29 cellular contexts compared by ENCODE assay signal in genomic region chr17:61275395-61275794, GRCh38.
"Had no signal": no experiment of that assay in that cellular context is flagged by ENCODE, and none has a peak within 500 bp of the region (broad histone marks: within the 10 kb centered on the region; RNA-seq: fewer than 3 reads in every experiment).

No MANE protein-coding gene starts in this region.

- H3K4me2 ChIP-seq: neural progenitor cell had no signal

- H3K9me3 Mint-ChIP-seq: naive thymus-derived CD8-positive, alpha-beta T cell; natural killer cell treated with Interleukin-12 subunit alpha and Interleukin-12 subunit beta and Interleukin-15 and Interleukin-18, amount 100 ng/mL, for 72 hours; nephron progenitor cell; neural progenitor cell; stimulated activated effector memory CD8-positive, alpha-beta T cell treated with anti-CD3 and anti-CD28 coated beads, Interleukin-12 subunit alpha, Interleukin-12 subunit beta, amount 100 ng/mL, for 72 hours; stimulated activated naive B cell treated with anti-CD40 and anti-IgM and Interleukin-4, amounts not matched to agents 10 μg/mL and 1 μg/mL and 100 μg/mL, for 72 hours; stimulated activated naive CD8-positive, alpha-beta T cell treated with anti-CD3 and anti-CD28 coated beads, Interleukin-15, Interleukin-2, amounts not matched to agents 100 ng/mL and 50 ng/mL, for 24 hours had no signal

- H3K4me3 Mint-ChIP-seq: naive thymus-derived CD8-positive, alpha-beta T cell; natural killer cell treated with Interleukin-12 subunit alpha and Interleukin-12 subunit beta and Interleukin-15 and Interleukin-18, amount 100 ng/mL, for 72 hours; nephron progenitor cell; neural progenitor cell; stimulated activated effector memory CD8-positive, alpha-beta T cell treated with anti-CD3 and anti-CD28 coated beads, Interleukin-12 subunit alpha, Interleukin-12 subunit beta, amount 100 ng/mL, for 72 hours; stimulated activated naive B cell treated with anti-CD40 and anti-IgM and Interleukin-4, amounts not matched to agents 10 μg/mL and 1 μg/mL and 100 μg/mL, for 72 hours; stimulated activated naive CD8-positive, alpha-beta T cell treated with anti-CD3 and anti-CD28 coated beads, Interleukin-15, Interleukin-2, amounts not matched to agents 100 ng/mL and 50 ng/mL, for 24 hours had no signal

- H3K79me2 ChIP-seq: parathyroid adenoma had no signal

- H2AFZ ChIP-seq: neural progenitor cell, parathyroid adenoma had no signal

- H3K36me3 Mint-ChIP-seq: natural killer cell treated with Interleukin-12 subunit alpha and Interleukin-12 subunit beta and Interleukin-15 and Interleukin-18, amount 100 ng/mL, for 72 hours; neural progenitor cell; stimulated activated effector memory CD8-positive, alpha-beta T cell treated with anti-CD3 and anti-CD28 coated beads, Interleukin-12 subunit alpha, Interleukin-12 subunit beta, amount 100 ng/mL, for 72 hours; stimulated activated naive B cell treated with anti-CD40 and anti-IgM and Interleukin-4, amounts not matched to agents 10 μg/mL and 1 μg/mL and 100 μg/mL, for 72 hours had no signal

- H3K36me3 ChIP-seq: neural progenitor cell, ovary, right lobe of liver, sigmoid colon, stomach, thoracic aorta, thyroid gland, tibial nerve, upper lobe of left lung, uterus had no signal

- H3K9ac ChIP-seq: neural progenitor cell, parathyroid adenoma had no signal

- ATAC-seq: naive thymus-derived CD8-positive, alpha-beta T cell; natural killer cell treated with Interleukin-12 subunit alpha and Interleukin-12 subunit beta and Interleukin-15 and Interleukin-18, amount 100 ng/mL, for 72 hours; psoas muscle; right cardiac atrium; right lobe of liver; stimulated activated effector memory CD8-positive, alpha-beta T cell treated with anti-CD3 and anti-CD28 coated beads, Interleukin-12 subunit alpha, Interleukin-12 subunit beta, amount 100 ng/mL, for 72 hours; stimulated activated naive B cell treated with anti-CD40 and anti-IgM and Interleukin-4, amounts not matched to agents 10 μg/mL and 1 μg/mL and 100 μg/mL, for 72 hours had no signal

- H3K4me1 ChIP-seq: neural progenitor cell, parathyroid adenoma, psoas muscle, right lobe of liver, sigmoid colon, thyroid gland, upper lobe of left lung, uterus had no signal

- DNase-seq: naive thymus-derived CD8-positive, alpha-beta T cell; nephron progenitor cell; occipital lobe; ovary; posterior cingulate gyrus; psoas muscle; right cardiac atrium; right lobe of liver; sigmoid colon; small intestine; stimulated activated CD4-positive, alpha-beta T cell treated with anti-CD3 and anti-CD28 coated beads, Interleukin-15, amount 100 ng/mL, for 24 hours; stimulated activated CD4-positive, alpha-beta T cell treated with anti-CD3 and anti-CD28 coated beads, Interleukin-2, amount 100 ng/mL, for 24 hours; stimulated activated CD4-positive, alpha-beta T cell treated with anti-CD3 and anti-CD28 coated beads, Interleukin-2, amount 100 ng/mL, for 48 hours; stimulated activated CD4-positive, alpha-beta T cell treated with anti-CD3 and anti-CD28 coated beads, Interleukin-4, amount 100 ng/mL, for 24 hours; stimulated activated naive B cell treated with anti-CD40 and anti-IgM and Interleukin-4, amounts not matched to agents 10 μg/mL and 1 μg/mL and 100 μg/mL, for 72 hours; stimulated activated naive CD4-positive, alpha-beta T cell treated with Interleukin-2 at 50 U/mL for 16 hours; stomach; thyroid gland; trophoblast cell; upper lobe of left lung; uterus had no signal

- H3K27me3 ChIP-seq: neural progenitor cell, ovary, right lobe of liver, sigmoid colon, stomach, thyroid gland, tibial nerve, upper lobe of left lung, uterus had no signal

- H3K27me3 Mint-ChIP-seq: naive thymus-derived CD8-positive, alpha-beta T cell; natural killer cell treated with Interleukin-12 subunit alpha and Interleukin-12 subunit beta and Interleukin-15 and Interleukin-18, amount 100 ng/mL, for 72 hours; stimulated activated naive B cell treated with anti-CD40 and anti-IgM and Interleukin-4, amounts not matched to agents 10 μg/mL and 1 μg/mL and 100 μg/mL, for 72 hours; stimulated activated naive CD8-positive, alpha-beta T cell treated with anti-CD3 and anti-CD28 coated beads, Interleukin-15, Interleukin-2, amounts not matched to agents 100 ng/mL and 50 ng/mL, for 24 hours had no signal

- H3K27ac ChIP-seq: neural progenitor cell, ovary, parathyroid adenoma, psoas muscle, right lobe of liver, sigmoid colon, stomach, thoracic aorta, thyroid gland, tibial nerve, upper lobe of left lung, uterus had no signal

- H3K4me1 Mint-ChIP-seq: neural progenitor cell had no signal

- FAIRE-seq: small intestine had no signal

- H3K9me3 ChIP-seq: ovary, psoas muscle, right lobe of liver, sigmoid colon, stomach, thoracic aorta, thyroid gland, tibial nerve, upper lobe of left lung, uterus had no signal

- H3K27ac Mint-ChIP-seq: naive thymus-derived CD8-positive, alpha-beta T cell; natural killer cell treated with Interleukin-12 subunit alpha and Interleukin-12 subunit beta and Interleukin-15 and Interleukin-18, amount 100 ng/mL, for 72 hours; nephron progenitor cell; neural progenitor cell; progenitor cell of endocrine pancreas; stimulated activated effector memory CD8-positive, alpha-beta T cell treated with anti-CD3 and anti-CD28 coated beads, Interleukin-12 subunit alpha, Interleukin-12 subunit beta, amount 100 ng/mL, for 72 hours; stimulated activated naive B cell treated with anti-CD40 and anti-IgM and Interleukin-4, amounts not matched to agents 10 μg/mL and 1 μg/mL and 100 μg/mL, for 72 hours; stimulated activated naive CD8-positive, alpha-beta T cell treated with anti-CD3 and anti-CD28 coated beads, Interleukin-15, Interleukin-2, amounts not matched to agents 100 ng/mL and 50 ng/mL, for 24 hours had no signal

- H3K4me3 ChIP-seq: neural progenitor cell, ovary, psoas muscle, right lobe of liver, sigmoid colon, stomach, thoracic aorta, thyroid gland, tibial nerve, upper lobe of left lung, uterus had no signal
